8 cellular contexts compared by ENCODE assay signal in the genomic region with DNA sequence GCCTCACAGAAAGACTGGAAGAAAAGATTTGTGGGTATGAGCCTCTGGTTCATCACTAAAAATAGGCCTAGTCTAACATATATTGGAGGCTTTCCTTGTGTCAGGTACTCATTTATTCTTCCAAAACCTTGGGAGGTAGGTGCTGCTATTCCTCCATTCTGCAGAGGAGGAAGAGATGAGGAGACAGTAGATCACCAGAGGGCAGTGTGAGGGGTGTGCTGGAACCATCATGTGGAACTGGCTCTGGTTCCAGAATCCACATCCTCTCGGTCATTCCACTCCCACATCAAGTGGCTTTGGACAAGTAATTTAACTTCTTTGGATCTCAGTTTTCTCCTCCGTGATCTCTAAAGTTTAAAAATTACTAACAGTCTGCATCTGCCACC.
"Had no signal": no experiment of that assay in that cellular context is flagged by ENCODE, and none has a peak within 500 bp of the region (broad histone marks: within the 10 kb centered on the region; RNA-seq: fewer than 3 reads in every experiment).

No MANE protein-coding gene starts in this region.

- H3K27me3 Mint-ChIP-seq: memory B cell had no signal

- H3K4me1 Mint-ChIP-seq: activated naive CD4-positive, alpha-beta T cell treated with anti-CD3 and anti-CD28 coated beads, Interleukin-2, amount 50 U/mL, for 24 hours had no signal

- H3K4me3 ChIP-seq: adrenal gland, left lung had no signal

- H3K27ac ChIP-seq: adrenal gland, left lung had no signal

- H3K27me3 ChIP-seq: adrenal gland had no signal

- H3K36me3 ChIP-seq: adrenal gland, left lung had no signal

- H3K4me1 ChIP-seq: adrenal gland, left lung had no signal

- H3K9me3 Mint-ChIP-seq: activated naive CD4-positive, alpha-beta T cell treated with anti-CD3 and anti-CD28 coated beads, Interleukin-2, amount 50 U/mL, for 24 hours; memory B cell; natural killer cell treated with Interleukin-12 subunit alpha and Interleukin-12 subunit beta and Interleukin-15 and Interleukin-18, amount 100 ng/mL, for 72 hours; stimulated activated naive CD8-positive, alpha-beta T cell treated with anti-CD3 and anti-CD28 coated beads, Interleukin-15, amount 100 ng/mL, for 72 hours had no signal

- H3K4me3 Mint-ChIP-seq: activated CD8-positive, alpha-beta memory T cell treated with anti-CD3 and anti-CD28 coated beads, Interleukin-2, amount 10 ng/mL, durations not matched to agents 7 days and 5 days; activated naive CD4-positive, alpha-beta T cell treated with anti-CD3 and anti-CD28 coated beads, Interleukin-2, amount 50 U/mL, for 24 hours; memory B cell; natural killer cell treated with Interleukin-12 subunit alpha and Interleukin-12 subunit beta and Interleukin-15 and Interleukin-18, amount 100 ng/mL, for 72 hours; stimulated activated naive CD8-positive, alpha-beta T cell treated with anti-CD3 and anti-CD28 coated beads, Interleukin-15, amount 100 ng/mL, for 72 hours had no signal

- DNase-seq: activated T-cell treated with anti-CD3 and anti-CD28 coated beads, Interleukin-2, amount 50 U/mL, for 1 hour had no signal

- H3K36me3 Mint-ChIP-seq: activated CD8-positive, alpha-beta memory T cell treated with anti-CD3 and anti-CD28 coated beads, Interleukin-2, amount 10 ng/mL, durations not matched to agents 7 days and 5 days; activated naive CD4-positive, alpha-beta T cell treated with anti-CD3 and anti-CD28 coated beads, Interleukin-2, amount 50 U/mL, for 24 hours; memory B cell; natural killer cell treated with Interleukin-12 subunit alpha and Interleukin-12 subunit beta and Interleukin-15 and Interleukin-18, amount 100 ng/mL, for 72 hours had no signal

- H3K9me3 ChIP-seq: adrenal gland, left lung had no signal

- H3K27ac Mint-ChIP-seq: activated CD8-positive, alpha-beta memory T cell treated with anti-CD3 and anti-CD28 coated beads, Interleukin-2, amount 10 ng/mL, durations not matched to agents 7 days and 5 days; activated naive CD4-positive, alpha-beta T cell treated with anti-CD3 and anti-CD28 coated beads, Interleukin-2, amount 50 U/mL, for 24 hours; memory B cell; natural killer cell treated with Interleukin-12 subunit alpha and Interleukin-12 subunit beta and Interleukin-15 and Interleukin-18, amount 100 ng/mL, for 72 hours; stimulated activated naive CD8-positive, alpha-beta T cell treated with anti-CD3 and anti-CD28 coated beads, Interleukin-15, amount 100 ng/mL, for 72 hours had no signal
